In the genomic region with DNA sequence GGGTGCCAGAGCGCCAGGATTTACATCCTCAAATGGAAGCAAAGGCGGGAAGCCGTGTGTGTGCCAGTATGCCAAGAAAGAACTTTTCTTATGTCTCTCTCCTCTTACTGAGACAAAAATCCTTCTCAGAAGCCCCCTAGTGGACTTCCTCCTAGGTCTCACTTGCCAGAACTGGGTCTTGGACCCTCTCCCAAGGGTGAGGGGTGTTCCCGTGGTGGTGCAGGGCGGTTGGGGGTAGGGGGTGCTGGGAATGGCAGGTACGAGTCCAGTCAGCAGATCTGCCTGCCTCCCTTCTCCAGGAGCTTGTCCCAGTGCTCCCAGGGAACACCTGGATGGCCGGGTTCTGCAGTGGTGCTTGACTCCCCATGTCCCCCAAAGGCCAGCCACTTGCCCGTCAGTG, we compare ENCODE assay signal across 23 cellular contexts. TPM values are rescaled to one million over a fixed set of nuclear protein-coding genes. Genes with fewer than 3 reads are reported as not detected.
A peak's percentile ranks its signal among the peaks of the same experiment; 100 is the strongest.
DNase-seq lines count a peak whose midpoint lies in the region; ATAC-seq and TF ChIP-seq lines count a peak whose summit lies in the region.
"Had no signal": no experiment of that assay in that cellular context is flagged by ENCODE, and none has a peak within 500 bp of the region (broad histone marks: within the 10 kb centered on the region; RNA-seq: fewer than 3 reads in every experiment).

No MANE protein-coding gene starts in this region.

- no peaks in the 10 kb centered on the region for H3K36me3 ChIP-seq in gastrocnemius medialis
- H3K36me3 ChIP-seq: gastroesophageal sphincter, neutrophil, SJCRH30, uterus had no signal

- TF ChIP-seq CTCF in AG09309 (IDR thresholded peaks at IDR 0.05; ENCODE audit: control insufficient read depth, insufficient read depth, low read depth, low read length, missing control alignments) (peak; percentile 5), H9 (conservative IDR thresholded peaks at IDR 0.05) (peak; percentile 43; the same call in 2 of the 3 replicates), WI38 (IDR thresholded peaks at IDR 0.05; ENCODE audit: low read depth, low read length) (peak; percentile 6; the same call in 1 of the 2 replicates), gastrocnemius medialis (IDR thresholded peaks at IDR 0.05 in 4 of 5, conservative IDR thresholded peaks at IDR 0.05 in 1 of 5) (no peak)

- no peak overlapping the region for H4K5ac ChIP-seq in H9 (ENCODE audit: insufficient read length, low read depth, low read length)

- no peak overlapping the region for H3K4me2 ChIP-seq in H9 (ENCODE audit: insufficient read depth, insufficient read length, low read length)
- H3K4me2 ChIP-seq: PC-9 had no signal

- H3K9ac ChIP-seq in H9 (ENCODE audit: extremely low read depth, insufficient read length, low read length): no peak overlapping the region
- H3K9ac ChIP-seq: GM23248 had no signal

- H2BK120ac ChIP-seq in H9 (ENCODE audit: low read depth, low read length, poor library complexity, severe bottlenecking): no peak overlapping the region

- H3K18ac ChIP-seq in H9 (ENCODE audit: insufficient read length, low read depth, low read length): no peak overlapping the region

- no peak overlapping the region for H2BK15ac ChIP-seq in H9 (ENCODE audit: low read depth, low read length)

- no peak overlapping the region for H2BK5ac ChIP-seq in H9 (ENCODE audit: insufficient read length, low read length)

- in situ Hi-C loops in gastrocnemius medialis (cut with MboI; ENCODE audit: low sequenced_read_pairs in 4 of 4): loop anchor here in 1 of 4 donors (10.0 kb wide), 1 partner anchor 46 kb away; no protein-coding TSS in a partner anchor

- no peaks in the 10 kb centered on the region for H4K20me1 ChIP-seq in H9 (ENCODE audit: control insufficient read depth, insufficient read depth, insufficient read length)

- H2AFZ ChIP-seq in H9 (ENCODE audit: low read length): no peak overlapping the region
- H2AFZ ChIP-seq: GM23248, PC-9 had no signal

- no peaks in the 10 kb centered on the region; a peak in 1 of 7 replicates for H3K36me3 Mint-ChIP-seq in H9 (ENCODE audit: insufficient read depth in 1 of 3, low read depth in 3 of 3)
- H3K36me3 Mint-ChIP-seq in memory B cell: no peaks in the 10 kb centered on the region
- H3K36me3 Mint-ChIP-seq: activated naive CD8-positive, alpha-beta T cell; CD8-positive, alpha-beta memory T cell had no signal

- no peak overlapping the region for H3K14ac ChIP-seq in H9 (ENCODE audit: insufficient read depth, low read length)

- no peak overlapping the region for H3K4me3 Mint-ChIP-seq in H9
- H3K4me3 Mint-ChIP-seq in memory B cell: peak overlapping the region; percentile 66
- H3K4me3 Mint-ChIP-seq: activated naive CD8-positive, alpha-beta T cell; CD8-positive, alpha-beta memory T cell; dendritic cell treated with granulocyte-macrophage colony-stimulating factor and Interleukin-4, amounts not matched to agents 40 ng/mL and 50 ng/mL, for 4 days had no signal

- ATAC-seq in memory B cell (ENCODE audit: low read depth): no peak
- no peak for ATAC-seq in gastrocnemius medialis
- ATAC-seq: gastroesophageal sphincter, left cardiac atrium had no signal

- H3K9me3 Mint-ChIP-seq in H9 (no peaks in the 10 kb centered on the region), memory B cell (no peaks in the 10 kb centered on the region)
- H3K9me3 Mint-ChIP-seq: CD8-positive, alpha-beta memory T cell; dendritic cell treated with granulocyte-macrophage colony-stimulating factor and Interleukin-4, amounts not matched to agents 40 ng/mL and 50 ng/mL, for 4 days had no signal

- DNase-seq in AG09309 (ENCODE audit: low read depth) (no peak), H9 (no peak), memory B cell (ENCODE audit: low spot score in 2 of 2) (no peak), NCI-H748 treated with DMSO at 0.1 percent for 48 hours (lab: John Stamatoyannopoulos, UW) (no peak), gastrocnemius medialis (no peak), T-helper 2 cell (no peak)
- DNase-seq in activated effector memory CD4-positive, alpha-beta T cell treated with anti-CD3 and anti-CD28 coated beads, Interleukin-2, amount 50 U/mL, for 16 hours: no peak
- DNase-seq: DMS79 treated with DMSO at 0.1 percent for 48 hours, GM23248, left cardiac atrium, NCI-H2171, PC-9, SJCRH30, uterus had no signal

- no peak overlapping the region for H3K56ac ChIP-seq in H9 (ENCODE audit: insufficient read length, low read depth, low read length)

- H3K4ac ChIP-seq in H9 (ENCODE audit: low read depth, low read length): no peak overlapping the region

- no peaks in the 10 kb centered on the region for H3K27me3 ChIP-seq in H9 (ENCODE audit: insufficient read depth, low read length)
- no peaks in the 10 kb centered on the region for H3K27me3 ChIP-seq in gastrocnemius medialis
- H3K27me3 ChIP-seq: body of pancreas, uterus had no signal

- no peaks in the 10 kb centered on the region; the same call in 1 of the 2 replicates for H3K4me1 ChIP-seq in H9 (ENCODE audit: insufficient read depth, low read length)
- H3K4me1 ChIP-seq in gastrocnemius medialis: peaks cover 28 to 31% of the 10 kb centered on the region in 2 donors
- H3K4me1 ChIP-seq: body of pancreas, SJCRH30 had no signal

- no peak overlapping the region for H2AK5ac ChIP-seq in H9 (ENCODE audit: insufficient read length, low read length)

- H3K23me2 ChIP-seq in H9 (ENCODE audit: insufficient read length, low read depth, low read length, poor library complexity, severe bottlenecking): no peaks in the 10 kb centered on the region

- no peaks in the 10 kb centered on the region for H3K79me1 ChIP-seq in H9 (ENCODE audit: insufficient read depth, low read depth, low read length, poor library complexity, severe bottlenecking)

- no peak overlapping the region for H3K27ac Mint-ChIP-seq in H9
- H3K27ac Mint-ChIP-seq in memory B cell: peak overlapping the region; percentile 54
- H3K27ac Mint-ChIP-seq: activated naive CD8-positive, alpha-beta T cell; dendritic cell treated with granulocyte-macrophage colony-stimulating factor and Interleukin-4, amounts not matched to agents 40 ng/mL and 50 ng/mL, for 4 days had no signal

- no peak overlapping the region for H2BK20ac ChIP-seq in H9 (ENCODE audit: low read depth, low read length, poor library complexity, severe bottlenecking)

- H3K9me3 ChIP-seq in H9 (ENCODE audit: control insufficient read depth, low read depth, low read length) (no peaks in the 10 kb centered on the region), gastrocnemius medialis (no peaks in the 10 kb centered on the region)
- H3K9me3 ChIP-seq: body of pancreas, gastroesophageal sphincter, neutrophil, SJCRH30, uterus had no signal

- no peak overlapping the region for H2BK12ac ChIP-seq in H9 (ENCODE audit: insufficient read length, low read depth, low read length)

- no peaks in the 10 kb centered on the region for H3K79me2 ChIP-seq in H9 (ENCODE audit: insufficient read depth, low read length)

- H3T11ph ChIP-seq in H9 (ENCODE audit: low read length): no peak overlapping the region

- WGBS in H9 (ENCODE audit: extremely low coverage, insufficient read length, low lambda C conversion rate): no CpG with 5 or more reads among the region's 8 CpGs

- H3K27me3 Mint-ChIP-seq in H9 (ENCODE audit: low read depth) (no peaks in the 10 kb centered on the region; the same call in none of the 2 replicates), memory B cell (peaks cover 15% of the 10 kb centered on the region)

- TF ChIP-seq POLR2A in gastrocnemius medialis (IDR thresholded peaks at IDR 0.05): no peak

- intact Hi-C loops in gastrocnemius medialis (cut with DNase I; ENCODE audit: low total_unique reads): no loop called here

- H3K4me3 ChIP-seq in AG09309 (ENCODE audit: control insufficient read depth, low read depth, low read length) (no peak overlapping the region), WI38 (ENCODE audit: low read depth, low read length) (no peak overlapping the region), gastrocnemius medialis (no peak overlapping the region)
- H3K4me3 ChIP-seq: body of pancreas, gastroesophageal sphincter, GM23248, PC-9, SJCRH30, uterus had no signal

- H3K4me1 Mint-ChIP-seq in H9 (peaks cover 23 to 30% of the 10 kb centered on the region in 2 experiments), memory B cell (peaks cover 66% of the 10 kb centered on the region)
- H3K4me1 Mint-ChIP-seq: CD8-positive, alpha-beta memory T cell had no signal

- no peak overlapping the region for H4K8ac ChIP-seq in H9 (replicated peaks; ENCODE audit: insufficient read length, low read depth, low read length)

- H3K27ac ChIP-seq in H9 (ENCODE audit: insufficient read length, low read depth, low read length) (no peak overlapping the region), gastrocnemius medialis (no peak overlapping the region)
- H3K27ac ChIP-seq: body of pancreas, epithelial cell of prostate, gastroesophageal sphincter, GM23248, neutrophil, PC-9, SJCRH30, uterus had no signal

- no peak overlapping the region for H4K91ac ChIP-seq in H9 (ENCODE audit: insufficient read length, low read depth, low read length)

- no peak overlapping the region for H3K23ac ChIP-seq in H9 (ENCODE audit: insufficient read length, low read depth, low read length)

RNA-seq across cellular contexts. Expression of gene CORO2B, which starts 52.0 kb away (rescaled TPM):
- total RNA-seq in H9 (2021): 3.1 and 3.2 TPM in 2 replicates
- total RNA-seq in gastrocnemius medialis: 1 to 10 TPM; 1.5 to 2.2 (median 1.8) TPM
- total RNA-seq: CD8-positive, alpha-beta memory T cell; HT-29; SJCRH30 had no signal

Comparison
In these comparisons a context has a peak if more than half of its experiments do, and no peak if none do; other contexts are left out.
1. CTCF ChIP-seq: peak in AG09309 (single experiment), H9 (single experiment) and WI38 (single experiment); none in gastrocnemius medialis (0 of 5).